Comparison of ENCODE assay signal across 8 cellular contexts in genomic region chr15:75200765-75201608, GRCh38. TPM values are rescaled to one million over a fixed set of nuclear protein-coding genes. Genes with fewer than 3 reads are reported as not detected.
A peak's percentile ranks its signal among the peaks of the same experiment; 100 is the strongest.
DNase-seq lines count a peak whose midpoint lies in the region; ATAC-seq and TF ChIP-seq lines count a peak whose summit lies in the region.

No MANE protein-coding gene starts in this region.

- in situ Hi-C loops in GM23248 (cut with MboI), result no loop called here
- in situ Hi-C loops in Panc1 (cut with HindIII; ENCODE audit: low pct_unique_long_range_greater_than_20kb, low sequenced_read_pairs), result no loop called here
- in situ Hi-C loops in astrocyte of the spinal cord (cut with HindIII; ENCODE audit: low sequenced_read_pairs), result no loop called here

- DNase-seq in AG04450 (ENCODE audit: low read depth, low spot score) (no peak), GM23248 (peak; percentile 70), Panc1 (ENCODE audit: low read depth, low spot score) (no peak), astrocyte of the spinal cord (ENCODE audit: low read depth, low spot score) (peak; percentile 26), islet precursor cell (peak; percentile 92), NCI-H128 (lab: John Stamatoyannopoulos, UW; ENCODE audit: unreplicated experiment) (no peak), epidermal melanocyte (ENCODE audit: insufficient read length, low spot score) (no peak)
- peak; percentile 28 to 44 for DNase-seq in stimulated activated CD4-positive, alpha-beta T cell treated with anti-CD3 and anti-CD28 coated beads, Interleukin-4, amount 100 ng/mL, for 48 hours (ENCODE audit: low read depth in 2 of 2)

- CTCF ChIA-PET in AG04450 (lab: Charles Lee) (interaction anchor here (0.6 to 1.7 kb wide), 16 partner anchors 9 to 554 kb away, joined by 3 to 20 read pairs (median 4); partner anchors contain the start of gene PPCDC), Panc1 (lab: Charles Lee) (interaction anchor here (0.6 to 1.3 kb wide), 8 partner anchors 107 to 1280 kb away, joined by 3 to 8 read pairs (median 4); no protein-coding TSS in a partner anchor)

- no peaks in the 10 kb centered on the region for H3K36me3 ChIP-seq in GM23248 (ENCODE audit: low read depth)
- H3K36me3 ChIP-seq in Panc1 (ENCODE audit: control insufficient read depth, insufficient read depth, low read length), result no peaks in the 10 kb centered on the region; the same call in 1 of the 2 replicates

- no peaks in the 10 kb centered on the region for H3K9me2 ChIP-seq in GM23248 (ENCODE audit: insufficient read depth)

- intact Hi-C loops in Panc1 (cut with micrococcal nuclease; ENCODE audit: unreplicated experiment), result loop anchor here (5.0 kb wide), 1 partner anchor 244 kb away; the partner anchor contains the start of gene RPP25

- H3K27ac ChIP-seq in AG04450 (ENCODE audit: low read depth, low read length), result no peak overlapping the region
- H3K27ac ChIP-seq in GM23248, result peak overlapping the region; percentile 44
- H3K27ac ChIP-seq in Panc1 (ENCODE audit: low read length), result peak overlapping the region; percentile 63

- BruUV-seq in Panc1 (replicated peaks; lab: Mats Ljungman, UMichigan), result no TSS peak

- H3K4me3 ChIP-seq in AG04450 (ENCODE audit: low read depth, low read length), result peak overlapping the region; percentile 89
- H3K4me3 ChIP-seq in GM23248, result peak overlapping the region; percentile 97
- peak overlapping the region; percentile 80 to 91 for H3K4me3 ChIP-seq in Panc1 (ENCODE audit: low read depth in 2 of 2, low read length in 2 of 2)
- peak overlapping the region; percentile 79 for H3K4me3 ChIP-seq in astrocyte of the spinal cord (ENCODE audit: low read depth, low read length)

- H4K20me1 ChIP-seq in GM23248 (ENCODE audit: insufficient read depth), result 0 out of 2 replicates have a peak, but pooled peaks cover 6% of the 10 kb centered on the region

- peak overlapping the region; percentile 100 for H3K9ac ChIP-seq in GM23248

- H3K27me3 ChIP-seq in AG04450 (ENCODE audit: control insufficient read depth, insufficient read depth, low read length) (peaks cover 20% of the 10 kb centered on the region), GM23248 (replicated peaks; ENCODE audit: insufficient read depth) (no peaks in the 10 kb centered on the region), Panc1 (ENCODE audit: control insufficient read depth, insufficient read depth, low read length) (no peaks in the 10 kb centered on the region)

- ATAC-seq in Panc1, result no peak

- peak overlapping the region; percentile 63 for H2AFZ ChIP-seq in GM23248

- H3K79me2 ChIP-seq in GM23248 (ENCODE audit: insufficient read depth), result peaks cover 39% of the 10 kb centered on the region

- H3K4me1 ChIP-seq in GM23248 (ENCODE audit: insufficient read depth), result peaks cover 22% of the 10 kb centered on the region
- H3K4me1 ChIP-seq in Panc1 (ENCODE audit: control insufficient read depth, insufficient read depth, low read length), result peaks cover 43% of the 10 kb centered on the region

- no peaks in the 10 kb centered on the region; the same call in 1 of the 2 replicates for H3K9me3 ChIP-seq in AG04450 (ENCODE audit: control insufficient read depth, insufficient read depth, low read length)
- H3K9me3 ChIP-seq in GM23248 (ENCODE audit: low read depth), result no peaks in the 10 kb centered on the region
- H3K9me3 ChIP-seq in Panc1 (ENCODE audit: control insufficient read depth, insufficient read depth, low read depth, low read length), result no peaks in the 10 kb centered on the region

- no peak for TF ChIP-seq CTCF in AG04450 (IDR thresholded peaks at IDR 0.05; ENCODE audit: low read depth, low read length)
- no peak for TF ChIP-seq CTCF in Panc1 (IDR thresholded peaks at IDR 0.05)
- no peak for TF ChIP-seq CTCF in astrocyte of the spinal cord (IDR thresholded peaks at IDR 0.05; ENCODE audit: low read depth, low read length)

- peaks cover 11% of the 10 kb centered on the region for H3F3A ChIP-seq in GM23248 (ENCODE audit: insufficient read depth)

- POLR2A ChIA-PET in AG04450 (lab: Yijun Ruan, JAX) (interaction anchor here (0.6 to 2.0 kb wide), 11 partner anchors 25 to 247 kb away, joined by 3 to 28 read pairs (median 4); partner anchors contain the start of genes PPCDC and SCAMP5), Panc1 (lab: Charles Lee) (interaction anchor here (0.6 kb wide), 1 partner anchor 157 kb away, joined by 6 read pairs; no protein-coding TSS in a partner anchor)

- 18 to 22% methylated on average over 18 to 21 of the region's 21 CpGs for WGBS in GM23248 (ENCODE audit: low coverage in 1 of 2, low lambda C conversion rate in 2 of 2, missing lambda C conversion rate in 2 of 2), 2 experiments

- H3K4me2 ChIP-seq in GM23248 (ENCODE audit: unreplicated experiment), result peak overlapping the region; percentile 92

RNA-seq across cellular contexts. Expression of gene C15orf39, which starts 0.7 kb away (rescaled TPM):
- polyA plus RNA-seq in AG04450 (2011; rRNA removed) (2.1 and 3.3 TPM in 2 replicates), GM23248 (2016; fragmentation: Nextera tagmentation; extraction: Ambion mirVana) (4.7 and 5.1 TPM in 2 replicates)
- 4.1 and 5.1 TPM in 2 replicates for polyA minus RNA-seq in AG04450 (2011; rRNA and poly(A)+ RNA removed)
- 8.1 and 12.5 TPM in 2 replicates for total RNA-seq in GM23248 (2014; rRNA removed; shearing (Covaris generic))
- 17.6 TPM for total RNA-seq in Panc1 (2021; ENCODE audit: unreplicated experiment)
- polyA plus RNA-seq in Panc1 (2012; ENCODE audit: insufficient read length), result 11.7 TPM

RNA-seq across cellular contexts. Expression of gene GOLGA6C, which starts 57.1 kb away (rescaled TPM):
- polyA plus RNA-seq in AG04450 (2011; rRNA removed) (not detected in 2 replicates), GM23248 (2016; fragmentation: Nextera tagmentation; extraction: Ambion mirVana) (not detected in 2 replicates)
- not detected in 2 replicates for polyA minus RNA-seq in AG04450 (2011; rRNA and poly(A)+ RNA removed)
- not detected in 2 replicates for total RNA-seq in GM23248 (2014; rRNA removed; shearing (Covaris generic))
- total RNA-seq in Panc1 (2021; ENCODE audit: unreplicated experiment), result not detected
- polyA plus RNA-seq in Panc1 (2012; ENCODE audit: insufficient read length), result not detected

Comparison
In these comparisons a context has a peak if more than half of its experiments do, and no peak if none do; other contexts are left out.
1. DNase-seq: peak in GM23248 (single experiment), astrocyte of the spinal cord (single experiment), islet precursor cell (single experiment) and stimulated activated CD4-positive, alpha-beta T cell treated with anti-CD3 and anti-CD28 coated beads, Interleukin-4, amount 100 ng/mL, for 48 hours (2 of 2); none in AG04450 (single experiment), Panc1 (single experiment), NCI-H128 (single experiment) and epidermal melanocyte (single experiment).
2. Peak in every context shown above with its lines, with median percentiles within 50 percentile points of each other: H3K4me3 ChIP-seq.